ENCODE assay signal across 8 cellular contexts in genomic region chrX:47560831-47561652, GRCh38. TPM values are rescaled to one million over a fixed set of nuclear protein-coding genes. Genes with fewer than 3 reads are reported as not detected.
A peak's percentile ranks its signal among the peaks of the same experiment; 100 is the strongest.
DNase-seq lines count a peak whose midpoint lies in the region; ATAC-seq, FAIRE-seq and TF ChIP-seq lines count a peak whose summit lies in the region.

Gene ARAF (plus strand): TSS chrX:47561205. CDS start chrX:47562968, 1,763 bp downstream.

- peak within 1 kb of the TSS; percentile 84 for H3K9ac ChIP-seq in Loucy (ENCODE audit: low read depth, low read length, poor library complexity, severe bottlenecking)

- peaks cover 12% of the 10 kb centered on the region for H4K20me1 ChIP-seq in Loucy (ENCODE audit: insufficient read depth, low read length, poor library complexity, severe bottlenecking)

- TF ChIP-seq POLR2A in H54 (IDR thresholded peaks at IDR 0.05; ENCODE audit: low read depth, low read length), result no peak; the same call in 1 of the 2 replicates
- peak; percentile 76 for TF ChIP-seq POLR2A in Raji (IDR thresholded peaks at IDR 0.05; ENCODE audit: insufficient read depth, low read depth, low read length)

- H3K4me2 ChIP-seq in Loucy (ENCODE audit: low read depth, low read length, poor library complexity, severe bottlenecking), result peak within 1 kb of the TSS; percentile 84

- H3K9me3 Mint-ChIP-seq in natural killer cell, result no peaks in the 10 kb centered on the region

- TF ChIP-seq CTCF in Loucy (conservative IDR thresholded peaks at IDR 0.05; ENCODE audit: low read length) (no peak), fibroblast of mammary gland (conservative IDR thresholded peaks at IDR 0.05; ENCODE audit: control insufficient read depth, insufficient read depth, low read depth, low read length) (no peak), natural killer cell (IDR thresholded peaks at IDR 0.05) (no peak)

- peak within 1 kb of the TSS; percentile 95 for H3K4me3 ChIP-seq in Loucy (ENCODE audit: low read length, poor library complexity, severe bottlenecking)
- H3K4me3 ChIP-seq in fibroblast of mammary gland (ENCODE audit: control insufficient read depth, low read depth, low read length), result peak within 1 kb of the TSS; percentile 72

- intact Hi-C loops in natural killer cell (cut with micrococcal nuclease), result loop anchor here (1.0 to 10.0 kb wide), 4 partner anchors 58 to 466 kb away; partner anchors contain the start of genes SYN1, UXT and ZNF81

- peaks cover 8% of the 10 kb centered on the region; the same call in 1 of the 2 replicates for H3K36me3 ChIP-seq in Loucy (ENCODE audit: insufficient read depth, low read length)

- peaks cover 17% of the 10 kb centered on the region for H3K4me1 ChIP-seq in Loucy (ENCODE audit: insufficient read depth, low read length, poor library complexity, severe bottlenecking)

- no peak for FAIRE-seq in H54 (lab: Jason Lieb, UNC)

- no peaks in the 10 kb centered on the region for H3K9me2 ChIP-seq in Loucy (replicated peaks; ENCODE audit: low read depth, low read length)

- peak within 1 kb of the TSS; percentile 93 for H2AFZ ChIP-seq in Loucy (ENCODE audit: low read length)

- peaks cover 17 to 41% of the 10 kb centered on the region in 2 donors for H3K4me1 Mint-ChIP-seq in natural killer cell

- no peaks in the 10 kb centered on the region for H3F3A ChIP-seq in Loucy (ENCODE audit: low read depth)

- peak within 1 kb of the TSS; percentile 95 to 97 for H3K27ac Mint-ChIP-seq in natural killer cell

- peaks cover 34% of the 10 kb centered on the region for H3K79me2 ChIP-seq in Loucy (ENCODE audit: insufficient read depth, low read length)

- H3K9me3 ChIP-seq in Loucy (ENCODE audit: insufficient read depth, low read depth, low read length), result no peaks in the 10 kb centered on the region

- DNase-seq in EL (peak; percentile 98), H54 (ENCODE audit: insufficient read length, low spot score) (peak; percentile 53), fibroblast of mammary gland (ENCODE audit: low read depth) (peak; percentile 99), natural killer cell (peak; percentile 89)
- peak; percentile 88 for DNase-seq in activated T-helper 9 cell treated with anti-CD3 and anti-CD28 coated beads, Interleukin-2, amount 50 U/mL, for 16 hours (ENCODE audit: low read depth)
- DNase-seq in stimulated activated naive CD4-positive, alpha-beta T cell treated with Interleukin-2 at 50 U/mL for 16 hours (lab: John Stamatoyannopoulos, UW), result peak; percentile 94

- peak within 1 kb of the TSS; percentile 96 for H3K4me3 Mint-ChIP-seq in natural killer cell

- H3K27me3 Mint-ChIP-seq in natural killer cell (ENCODE audit: low read depth in 2 of 2), result no peaks in the 10 kb centered on the region

- peak; percentile 85 to 95 (median 88) for ATAC-seq in natural killer cell

- no peaks in the 10 kb centered on the region for H3K36me3 Mint-ChIP-seq in natural killer cell

- no peaks in the 10 kb centered on the region for H3K27me3 ChIP-seq in Loucy (ENCODE audit: insufficient read depth, low read length, poor library complexity, severe bottlenecking)

RNA-seq across cellular contexts. Expression of gene ARAF, which starts in this region (rescaled TPM):
- 100 to 1,000 TPM; 162 to 173 (median 169) TPM for total RNA-seq in natural killer cell

Comparison
In these comparisons a context has a peak if more than half of its experiments do, and no peak if none do; other contexts are left out.
1. Peak in every context shown above with its lines: DNase-seq, ATAC-seq and H3K4me3 ChIP-seq.